Comparison of ENCODE assay signal across 9 cellular contexts in the genomic region with DNA sequence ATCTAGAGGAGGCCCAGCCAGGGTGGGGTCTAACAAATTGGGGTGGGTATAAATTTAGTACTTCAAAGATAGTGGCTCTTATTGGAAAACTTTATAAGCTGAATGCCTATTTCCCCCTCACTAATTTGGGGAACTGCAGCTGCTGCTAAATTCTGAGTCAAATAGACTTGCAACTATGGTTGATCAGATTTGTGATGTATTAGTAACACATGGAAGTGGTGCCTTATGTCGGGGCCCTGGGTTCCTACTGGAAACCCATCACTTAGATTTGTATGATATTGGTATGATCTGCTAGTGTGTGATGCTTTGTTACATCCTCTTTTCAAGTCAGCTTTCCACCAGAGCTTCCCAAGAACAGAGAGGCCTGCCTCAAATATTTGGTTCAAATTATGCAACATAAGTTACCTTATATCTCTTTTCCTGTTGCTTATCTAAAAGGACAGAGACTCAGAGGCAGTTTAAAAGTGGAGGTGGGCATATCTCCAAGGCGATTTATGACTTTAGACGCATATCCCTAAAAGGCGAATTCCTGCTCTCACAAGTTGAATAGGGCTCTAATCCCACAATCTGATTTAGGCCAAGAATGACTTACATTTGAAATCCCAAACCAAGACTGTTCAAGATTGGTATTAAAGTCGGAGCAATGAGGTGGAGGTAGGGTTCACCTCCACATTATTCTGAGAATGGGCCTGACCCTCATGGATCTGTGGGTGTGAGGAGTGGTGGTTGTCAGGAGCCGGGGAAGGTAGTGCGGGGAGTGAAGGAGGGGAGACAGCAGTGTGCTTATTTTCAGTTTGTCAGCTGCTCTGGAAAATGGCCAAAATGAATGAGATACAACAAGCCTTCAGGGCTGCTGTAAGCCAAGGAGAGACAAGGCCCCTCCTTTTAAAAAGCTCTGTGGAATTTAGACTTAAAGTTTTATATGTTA.
DNase-seq lines count a peak whose midpoint lies in the region; ATAC-seq and TF ChIP-seq lines count a peak whose summit lies in the region.
"Had no signal": no experiment of that assay in that cellular context is flagged by ENCODE, and none has a peak within 500 bp of the region (broad histone marks: within the 10 kb centered on the region; RNA-seq: fewer than 3 reads in every experiment).

No MANE protein-coding gene starts in this region.

- H3K9ac ChIP-seq in SK-N-MC (ENCODE audit: insufficient read length): peak overlapping the region; percentile 30

- no peaks in the 10 kb centered on the region for H3K9me3 ChIP-seq in SK-N-MC (ENCODE audit: low read depth, low read length)

- H3K36me3 ChIP-seq in SK-N-MC (ENCODE audit: insufficient read depth, low read length): no peaks in the 10 kb centered on the region

- TF ChIP-seq CTCF in fibroblast of the aortic adventitia (IDR thresholded peaks at IDR 0.05; ENCODE audit: insufficient read depth, low read length): no peak
- TF ChIP-seq CTCF in retinal pigment epithelial cell (conservative IDR thresholded peaks at IDR 0.05; ENCODE audit: low read depth, low read length): no peak
- TF ChIP-seq CTCF in GM10266 (IDR thresholded peaks at IDR 0.05; ENCODE audit: control insufficient read depth, insufficient read depth, low read depth, missing control alignments): no peak

- DNase-seq in Daoy (ENCODE audit: low read depth): peak; percentile 81
- no peak for DNase-seq in SK-N-MC (ENCODE audit: low read depth, low spot score)
- DNase-seq in fibroblast of the aortic adventitia (ENCODE audit: low read depth): peak; percentile 89
- DNase-seq in retinal pigment epithelial cell (ENCODE audit: low read depth): peak; percentile 68
- DNase-seq in superior temporal gyrus (ENCODE audit: extremely low spot score): no peak
- no peak for DNase-seq in NCI-H510A (lab: John Stamatoyannopoulos, UW)
- DNase-seq in GM10266 (ENCODE audit: extremely low spot score): no peak
- DNase-seq: NCI-H345 had no signal

- peak overlapping the region; percentile 93 for H3K27ac ChIP-seq in SK-N-MC

- H3K4me3 ChIP-seq in SK-N-MC: peak overlapping the region; percentile 46
- no peak overlapping the region for H3K4me3 ChIP-seq in fibroblast of the aortic adventitia (ENCODE audit: low read depth, low read length)
- no peak overlapping the region for H3K4me3 ChIP-seq in retinal pigment epithelial cell (ENCODE audit: low read length)

- no peak for ATAC-seq in HG03039 (IDR thresholded peaks at IDR 0.05; ENCODE audit: unreplicated experiment)

Comparison
In these comparisons a context has a peak if more than half of its experiments do, and no peak if none do; other contexts are left out.
1. DNase-seq: peak in Daoy (single experiment), fibroblast of the aortic adventitia (single experiment) and retinal pigment epithelial cell (single experiment); none in SK-N-MC (single experiment), superior temporal gyrus (single experiment), NCI-H510A (single experiment) and GM10266 (single experiment).